Comparison of ENCODE assay signal across 8 cellular contexts in the genomic region with DNA sequence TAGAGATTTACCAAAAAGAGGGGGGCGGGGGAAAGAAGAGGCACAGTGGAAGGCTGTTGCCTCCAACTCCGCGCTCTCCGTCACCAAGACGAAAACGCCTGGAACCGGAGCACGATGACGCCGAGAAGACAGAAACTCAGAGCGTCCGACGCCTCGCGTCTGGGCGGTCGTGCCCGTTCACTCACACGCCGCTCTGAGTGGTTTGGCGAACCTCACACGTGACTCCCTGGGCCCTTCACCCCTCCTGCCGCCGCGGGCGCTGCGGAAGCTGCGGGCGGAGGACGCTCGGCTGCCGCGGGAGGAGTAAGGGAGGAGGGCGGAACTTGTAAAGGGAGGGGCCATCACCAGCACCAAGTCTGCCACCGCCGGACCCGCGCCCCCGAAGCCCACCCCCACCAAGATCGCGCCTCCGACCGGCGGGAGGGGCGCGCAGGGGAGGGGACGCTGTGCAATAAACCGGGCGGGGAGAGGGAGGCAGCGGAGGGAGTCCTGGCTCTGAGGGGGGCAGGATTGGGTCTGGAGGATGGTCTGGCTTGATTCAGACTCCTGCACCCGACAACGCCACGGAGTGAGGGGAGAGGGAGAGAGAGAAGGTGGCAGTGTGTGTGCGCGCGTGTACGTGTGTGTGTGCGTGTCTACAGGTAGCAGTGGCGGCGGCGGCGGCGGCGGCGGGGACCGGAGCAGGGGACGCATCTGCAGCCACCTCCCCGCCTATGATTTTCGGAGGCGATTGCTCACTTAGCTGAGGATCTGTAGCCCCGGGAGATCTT. TPM values are rescaled to one million over a fixed set of nuclear protein-coding genes. Genes with fewer than 3 reads are reported as not detected.
A peak's percentile ranks its signal among the peaks of the same experiment; 100 is the strongest.
DNase-seq lines count a peak whose midpoint lies in the region; ATAC-seq lines count a peak whose summit lies in the region.

No MANE protein-coding gene starts in this region.

- H3K4me1 ChIP-seq in aorta (ENCODE audit: control insufficient read depth in 1 of 2, insufficient read depth in 2 of 2, low read length in 2 of 2) = peaks cover 0 to 1% of the 10 kb centered on the region in 2 donors

- no peaks in the 10 kb centered on the region for H3K36me3 ChIP-seq in aorta (ENCODE audit: control insufficient read depth in 1 of 2, insufficient read depth in 2 of 2, low read length in 1 of 2)

- intact Hi-C loops in Right ventricle myocardium inferior (cut with DNase I) (loop anchor here (5.0 to 10.0 kb wide), 4 partner anchors 157 to 1049 kb away; no protein-coding TSS in a partner anchor), aorta (cut with DNase I) (no loop called here)

- peak overlapping the region; percentile 61 to 82 for H3K4me3 ChIP-seq in aorta (ENCODE audit: low read length in 2 of 2)

- H3K9me3 ChIP-seq in aorta (ENCODE audit: control insufficient read depth, low read length) = no peaks in the 10 kb centered on the region

- no peaks in the 10 kb centered on the region for H3K27me3 ChIP-seq in aorta (ENCODE audit: control insufficient read depth in 1 of 2, insufficient read depth in 2 of 2, low read length in 1 of 2)

- DNase-seq in EL = peak; percentile 94
- peak; percentile 47 for DNase-seq in HuH-7.5 (ENCODE audit: low spot score)
- peak; percentile 87 for DNase-seq in OCI-M1 (lab: John Stamatoyannopoulos, UW)
- DNase-seq in amniotic epithelial cell (ENCODE audit: low read depth) = peak; percentile 58
- peak; percentile 93 for DNase-seq in Right ventricle myocardium inferior (ENCODE audit: missing footprints)
- DNase-seq in nucleus accumbens (lab: John Stamatoyannopoulos, UW) = peak in 55 of 56 donors; percentile 45 to 93 (median 84)
- DNase-seq in aorta = peak; percentile 93 to 96

- ATAC-seq in GM21717 (IDR thresholded peaks at IDR 0.05; ENCODE audit: unreplicated experiment) (peak; percentile 96), Right ventricle myocardium inferior (peak; percentile 96), aorta (ENCODE audit: low FRiP score) (peak; percentile 95)

- H3K27ac ChIP-seq in aorta (ENCODE audit: low read depth in 1 of 2, low read length in 2 of 2) = peak overlapping the region; percentile 53 to 72

- 0 to 1% methylated on average over 68 to 70 of the region's 71 CpGs for WGBS in aorta, 2 donors

RNA-seq across cellular contexts. Expression of gene NLGN1, which starts 1.9 kb away (rescaled TPM):
- 8.0 TPM for total RNA-seq in Right ventricle myocardium inferior
- 10 to 100 TPM; 15.5 to 20.0 TPM for total RNA-seq in aorta
- 1 to 10 TPM in 1 of 2 donors, under 1 TPM in 1; 0.50 to 1.7 TPM for polyA plus RNA-seq in aorta

Comparison
In these comparisons a context has a peak if more than half of its experiments do, and no peak if none do; other contexts are left out.
1. Peak in every context shown above with its lines: DNase-seq, ATAC-seq, H3K4me3 ChIP-seq and H3K27ac ChIP-seq.